ENCODE assay signal across 1 cellular context in the genomic region with DNA sequence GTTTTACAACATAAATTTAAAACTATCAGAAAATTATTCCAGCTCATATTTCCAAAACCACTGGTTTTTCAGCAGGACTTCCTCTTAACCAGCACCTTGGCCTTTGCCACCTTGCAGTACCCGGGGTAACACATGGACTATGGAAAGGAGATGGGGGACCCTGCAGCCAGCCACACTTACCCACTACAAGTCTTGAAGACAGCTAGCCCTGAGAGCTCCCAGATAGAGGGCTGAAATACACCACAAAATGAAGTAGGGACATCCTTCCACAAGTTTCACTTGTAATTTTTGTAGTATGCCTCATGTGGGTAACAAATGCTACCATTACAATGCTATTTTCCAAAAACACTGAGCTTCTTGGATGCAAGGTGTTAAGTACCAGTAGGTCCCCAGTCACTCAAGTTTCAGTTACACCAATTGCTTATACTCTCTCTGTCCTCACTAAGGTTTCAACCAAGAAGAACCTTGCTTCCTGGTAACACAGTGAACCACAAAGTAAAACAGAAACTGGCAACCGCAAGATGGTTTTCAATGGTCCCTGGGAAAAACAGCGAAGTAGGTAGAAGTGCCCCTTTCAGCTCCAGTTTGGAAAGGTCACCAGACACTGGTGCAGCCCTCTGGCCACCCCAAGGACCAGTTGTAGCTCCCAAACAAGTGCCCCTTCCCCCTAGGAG.
TF ChIP-seq lines count a peak whose summit lies in the region.

No MANE protein-coding gene starts in this region.

TF ChIP-seq in IMR-90, 13 proteins besides CTCF, POLR2A, EP300 and RAD21:
- TF ChIP-seq NFE2L2 (IDR thresholded peaks at IDR 0.05; ENCODE audit: low read depth, low read length) (no peak), RCOR1 (IDR thresholded peaks at IDR 0.05; ENCODE audit: insufficient replicate concordance, low read length) (no peak), FOS (IDR thresholded peaks at IDR 0.05; ENCODE audit: low read depth, low read length) (no peak), MXI1 (IDR thresholded peaks at IDR 0.05; ENCODE audit: borderline replicate concordance, low read depth, low read length) (no peak), MAFK (IDR thresholded peaks at IDR 0.05; ENCODE audit: low read depth, low read length) (no peak), MAZ (IDR thresholded peaks at IDR 0.05; ENCODE audit: borderline replicate concordance, low read depth, low read length) (no peak), RFX5 (IDR thresholded peaks at IDR 0.05; ENCODE audit: low read depth, low read length) (no peak)
